In the genomic region with DNA sequence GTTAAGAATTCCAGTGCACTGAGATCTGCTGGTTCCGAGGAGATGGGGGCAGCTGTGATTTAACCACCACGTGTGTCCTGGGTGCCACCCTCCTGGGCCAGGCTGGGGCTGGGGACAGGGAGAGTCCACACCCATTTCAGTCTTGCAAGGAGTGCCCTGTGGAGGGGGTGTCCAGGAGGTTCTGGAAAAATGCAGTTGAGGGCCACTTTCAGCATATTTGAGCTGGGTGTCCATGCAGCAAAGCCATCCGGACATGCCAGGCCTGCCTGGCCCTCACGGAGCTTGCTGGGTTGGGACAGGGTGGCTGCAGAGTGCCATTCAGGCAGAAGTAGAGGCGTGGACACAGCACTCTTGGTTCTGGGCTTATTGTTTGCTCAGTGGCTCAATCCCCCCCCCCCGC, we compare ENCODE assay signal across 1 cellular context.
TF ChIP-seq lines count a peak whose summit lies in the region.

No MANE protein-coding gene starts in this region.

TF ChIP-seq in GM12878, 131 proteins besides CTCF, POLR2A, EP300 and RAD21 (continued from another document):
- TF ChIP-seq, protein P1, sequence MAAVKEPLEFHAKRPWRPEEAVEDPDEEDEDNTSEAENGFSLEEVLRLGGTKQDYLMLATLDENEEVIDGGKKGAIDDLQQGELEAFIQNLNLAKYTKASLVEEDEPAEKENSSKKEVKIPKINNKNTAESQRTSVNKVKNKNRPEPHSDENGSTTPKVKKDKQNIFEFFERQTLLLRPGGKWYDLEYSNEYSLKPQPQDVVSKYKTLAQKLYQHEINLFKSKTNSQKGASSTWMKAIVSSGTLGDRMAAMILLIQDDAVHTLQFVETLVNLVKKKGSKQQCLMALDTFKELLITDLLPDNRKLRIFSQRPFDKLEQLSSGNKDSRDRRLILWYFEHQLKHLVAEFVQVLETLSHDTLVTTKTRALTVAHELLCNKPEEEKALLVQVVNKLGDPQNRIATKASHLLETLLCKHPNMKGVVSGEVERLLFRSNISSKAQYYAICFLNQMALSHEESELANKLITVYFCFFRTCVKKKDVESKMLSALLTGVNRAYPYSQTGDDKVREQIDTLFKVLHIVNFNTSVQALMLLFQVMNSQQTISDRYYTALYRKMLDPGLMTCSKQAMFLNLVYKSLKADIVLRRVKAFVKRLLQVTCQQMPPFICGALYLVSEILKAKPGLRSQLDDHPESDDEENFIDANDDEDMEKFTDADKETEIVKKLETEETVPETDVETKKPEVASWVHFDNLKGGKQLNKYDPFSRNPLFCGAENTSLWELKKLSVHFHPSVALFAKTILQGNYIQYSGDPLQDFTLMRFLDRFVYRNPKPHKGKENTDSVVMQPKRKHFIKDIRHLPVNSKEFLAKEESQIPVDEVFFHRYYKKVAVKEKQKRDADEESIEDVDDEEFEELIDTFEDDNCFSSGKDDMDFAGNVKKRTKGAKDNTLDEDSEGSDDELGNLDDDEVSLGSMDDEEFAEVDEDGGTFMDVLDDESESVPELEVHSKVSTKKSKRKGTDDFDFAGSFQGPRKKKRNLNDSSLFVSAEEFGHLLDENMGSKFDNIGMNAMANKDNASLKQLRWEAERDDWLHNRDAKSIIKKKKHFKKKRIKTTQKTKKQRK (IDR thresholded peaks at IDR 0.05; ENCODE audit: low read depth, low read length) = no peak
- no peak for TF ChIP-seq SMC3 (IDR thresholded peaks at IDR 0.05; ENCODE audit: borderline replicate concordance, low read length)
- TF ChIP-seq, protein P2, sequence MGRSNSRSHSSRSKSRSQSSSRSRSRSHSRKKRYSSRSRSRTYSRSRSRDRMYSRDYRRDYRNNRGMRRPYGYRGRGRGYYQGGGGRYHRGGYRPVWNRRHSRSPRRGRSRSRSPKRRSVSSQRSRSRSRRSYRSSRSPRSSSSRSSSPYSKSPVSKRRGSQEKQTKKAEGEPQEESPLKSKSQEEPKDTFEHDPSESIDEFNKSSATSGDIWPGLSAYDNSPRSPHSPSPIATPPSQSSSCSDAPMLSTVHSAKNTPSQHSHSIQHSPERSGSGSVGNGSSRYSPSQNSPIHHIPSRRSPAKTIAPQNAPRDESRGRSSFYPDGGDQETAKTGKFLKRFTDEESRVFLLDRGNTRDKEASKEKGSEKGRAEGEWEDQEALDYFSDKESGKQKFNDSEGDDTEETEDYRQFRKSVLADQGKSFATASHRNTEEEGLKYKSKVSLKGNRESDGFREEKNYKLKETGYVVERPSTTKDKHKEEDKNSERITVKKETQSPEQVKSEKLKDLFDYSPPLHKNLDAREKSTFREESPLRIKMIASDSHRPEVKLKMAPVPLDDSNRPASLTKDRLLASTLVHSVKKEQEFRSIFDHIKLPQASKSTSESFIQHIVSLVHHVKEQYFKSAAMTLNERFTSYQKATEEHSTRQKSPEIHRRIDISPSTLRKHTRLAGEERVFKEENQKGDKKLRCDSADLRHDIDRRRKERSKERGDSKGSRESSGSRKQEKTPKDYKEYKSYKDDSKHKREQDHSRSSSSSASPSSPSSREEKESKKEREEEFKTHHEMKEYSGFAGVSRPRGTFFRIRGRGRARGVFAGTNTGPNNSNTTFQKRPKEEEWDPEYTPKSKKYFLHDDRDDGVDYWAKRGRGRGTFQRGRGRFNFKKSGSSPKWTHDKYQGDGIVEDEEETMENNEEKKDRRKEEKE (IDR thresholded peaks at IDR 0.05) = no peak
TF ChIP-seq in GM12878: peak in this region for 0.
